Comparison of ENCODE assay signal across 15 cellular contexts in genomic region chr12:132171293-132171967, GRCh38. TPM values are rescaled to one million over a fixed set of nuclear protein-coding genes. Genes with fewer than 3 reads are reported as not detected.
A peak's percentile ranks its signal among the peaks of the same experiment; 100 is the strongest.
DNase-seq lines count a peak whose midpoint lies in the region; ATAC-seq and TF ChIP-seq lines count a peak whose summit lies in the region.
"Had no signal": no experiment of that assay in that cellular context is flagged by ENCODE, and none has a peak within 500 bp of the region (broad histone marks: within the 10 kb centered on the region; RNA-seq: fewer than 3 reads in every experiment).

No MANE protein-coding gene starts in this region.

- H3K9me3 Mint-ChIP-seq in activated CD8-positive, alpha-beta memory T cell treated with anti-CD3 and anti-CD28 coated beads, Interleukin-2, amount 10 ng/mL, durations not matched to agents 7 days and 5 days (ENCODE audit: low read depth), result peaks cover 5% of the 10 kb centered on the region
- H3K9me3 Mint-ChIP-seq in chondrocyte (ENCODE audit: low read depth), result no peaks in the 10 kb centered on the region
- H3K9me3 Mint-ChIP-seq: CD8-positive, alpha-beta T cell had no signal

- TF ChIP-seq CTCF in chondrocyte (IDR thresholded peaks at IDR 0.05), result no peak
- no peak for TF ChIP-seq CTCF in mucosa of descending colon (IDR thresholded peaks at IDR 0.05)

- CTCF ChIA-PET in activated CD8-positive, alpha-beta memory T cell treated with anti-CD3 and anti-CD28 coated beads, Interleukin-2, amount 10 ng/mL, durations not matched to agents 7 days and 5 days (lab: Charles Lee), result interaction anchor here (0.8 to 1.2 kb wide), 2 partner anchors 9 to 15 kb away, joined by 3 read pairs; no protein-coding TSS in a partner anchor

- H3K4me1 Mint-ChIP-seq in activated CD8-positive, alpha-beta memory T cell treated with anti-CD3 and anti-CD28 coated beads, Interleukin-2, amount 10 ng/mL, durations not matched to agents 7 days and 5 days, result peaks cover 20% of the 10 kb centered on the region
- H3K4me1 Mint-ChIP-seq in chondrocyte (ENCODE audit: low read depth), result no peaks in the 10 kb centered on the region

- H3K36me3 Mint-ChIP-seq in activated CD8-positive, alpha-beta memory T cell treated with anti-CD3 and anti-CD28 coated beads, Interleukin-2, amount 10 ng/mL, durations not matched to agents 7 days and 5 days, result no peaks in the 10 kb centered on the region
- H3K36me3 Mint-ChIP-seq in chondrocyte (ENCODE audit: low read depth), result no peaks in the 10 kb centered on the region
- H3K36me3 Mint-ChIP-seq: CD8-positive, alpha-beta T cell had no signal

- H3K9me3 ChIP-seq in mucosa of descending colon, result no peaks in the 10 kb centered on the region
- H3K9me3 ChIP-seq: A549, SJSA1 had no signal

- intact Hi-C loops in mucosa of descending colon (cut with DNase I, micrococcal nuclease), result no loop called here

- no peak for ATAC-seq in activated CD8-positive, alpha-beta memory T cell treated with anti-CD3 and anti-CD28 coated beads, Interleukin-2, amount 10 ng/mL, durations not matched to agents 7 days and 5 days
- no peak for ATAC-seq in mucosa of descending colon
- ATAC-seq in GM21528 (IDR thresholded peaks at IDR 0.05; ENCODE audit: low FRiP score, unreplicated experiment), result no peak
- ATAC-seq: A549; CD8-positive, alpha-beta T cell had no signal

- peak; percentile 12 for DNase-seq in activated CD8-positive, alpha-beta memory T cell treated with anti-CD3 and anti-CD28 coated beads, Interleukin-2, amount 50 U/mL, for 4 hours
- DNase-seq in activated CD8-positive, alpha-beta memory T cell treated with anti-CD3 and anti-CD28 coated beads, Interleukin-2, amount 10 ng/mL, durations not matched to agents 7 days and 5 days, result no peak
- peak; percentile 7 for DNase-seq in COLO668 (lab: John Stamatoyannopoulos, UW; ENCODE audit: unreplicated experiment)
- DNase-seq in chondrocyte (ENCODE audit: low spot score), result peak; percentile 77
- peak in 2 of 3 donors; percentile 13 to 23 for DNase-seq in mucosa of descending colon
- no peak for DNase-seq in ureter (ENCODE audit: low spot score)
- DNase-seq in DMS 273 treated with DMSO at 0.1 percent for 48 hours (lab: John Stamatoyannopoulos, UW), result no peak
- DNase-seq: CD8-positive, alpha-beta T cell; GOT3; NCI-H1436 treated with DMSO at 0.1 percent for 48 hours; NCI-H2081; NCI-H2171 treated with DMSO at 0.1 percent for 48 hours had no signal

- H3K27ac Mint-ChIP-seq in activated CD8-positive, alpha-beta memory T cell treated with anti-CD3 and anti-CD28 coated beads, Interleukin-2, amount 10 ng/mL, durations not matched to agents 7 days and 5 days, result no peak overlapping the region
- no peak overlapping the region for H3K27ac Mint-ChIP-seq in chondrocyte (ENCODE audit: unreplicated experiment)
- H3K27ac Mint-ChIP-seq: CD8-positive, alpha-beta T cell had no signal

- no peak overlapping the region for H3K4me3 ChIP-seq in mucosa of descending colon
- H3K4me3 ChIP-seq: A549, SJSA1 had no signal

- H3K36me3 ChIP-seq in mucosa of descending colon (ENCODE audit: low read depth), result no peaks in the 10 kb centered on the region
- H3K36me3 ChIP-seq: SJSA1 had no signal

- peaks cover 15% of the 10 kb centered on the region for H3K27me3 Mint-ChIP-seq in activated CD8-positive, alpha-beta memory T cell treated with anti-CD3 and anti-CD28 coated beads, Interleukin-2, amount 10 ng/mL, durations not matched to agents 7 days and 5 days
- H3K27me3 Mint-ChIP-seq in chondrocyte (ENCODE audit: low read depth), result peaks cover 45% of the 10 kb centered on the region

- H3K4me1 ChIP-seq in mucosa of descending colon (ENCODE audit: low read depth), result no peaks in the 10 kb centered on the region
- H3K4me1 ChIP-seq: A549, SJSA1 had no signal

- H3K4me3 Mint-ChIP-seq in activated CD8-positive, alpha-beta memory T cell treated with anti-CD3 and anti-CD28 coated beads, Interleukin-2, amount 10 ng/mL, durations not matched to agents 7 days and 5 days, result no peak overlapping the region
- H3K4me3 Mint-ChIP-seq in chondrocyte (ENCODE audit: unreplicated experiment), result no peak overlapping the region
- H3K4me3 Mint-ChIP-seq: CD8-positive, alpha-beta T cell had no signal

RNA-seq across cellular contexts. Expression of gene NOC4L, which starts 27.2 kb away (rescaled TPM):
- total RNA-seq in activated CD8-positive, alpha-beta memory T cell treated with anti-CD3 and anti-CD28 coated beads, Interleukin-2, amount 10 ng/mL, durations not matched to agents 7 days and 5 days, result 10 to 100 TPM; 38.0 to 42.9 TPM
- total RNA-seq in chondrocyte, result 14.4 to 16.0 TPM (median 14.7 TPM) in 3 replicates
- 10 to 100 TPM; 12.9 to 17.5 (median 13.3) TPM for total RNA-seq in mucosa of descending colon
- total RNA-seq in ureter, result 25.0 TPM

RNA-seq across cellular contexts. Expression of gene DDX51, which starts 27.3 kb away (rescaled TPM):
- 10 to 100 TPM; 24.4 to 30.5 TPM for total RNA-seq in activated CD8-positive, alpha-beta memory T cell treated with anti-CD3 and anti-CD28 coated beads, Interleukin-2, amount 10 ng/mL, durations not matched to agents 7 days and 5 days
- total RNA-seq in chondrocyte (7.9 to 10.1 TPM (median 9.6 TPM) in 3 replicates), mucosa of descending colon (10 to 100 TPM; 14.2 to 18.7 (median 15.6) TPM), ureter (28.7 TPM)

Comparison
In these comparisons a context has a peak if more than half of its experiments do, and no peak if none do; other contexts are left out.
1. DNase-seq: peak in activated CD8-positive, alpha-beta memory T cell treated with anti-CD3 and anti-CD28 coated beads, Interleukin-2, amount 50 U/mL, for 4 hours (single experiment), COLO668 (single experiment), chondrocyte (single experiment) and mucosa of descending colon (2 of 3); none in activated CD8-positive, alpha-beta memory T cell treated with anti-CD3 and anti-CD28 coated beads, Interleukin-2, amount 10 ng/mL, durations not matched to agents 7 days and 5 days (single experiment), ureter (single experiment) and DMS 273 treated with DMSO at 0.1 percent for 48 hours (single experiment).